Comparison of ENCODE assay signal across 1 cellular context in the genomic region with DNA sequence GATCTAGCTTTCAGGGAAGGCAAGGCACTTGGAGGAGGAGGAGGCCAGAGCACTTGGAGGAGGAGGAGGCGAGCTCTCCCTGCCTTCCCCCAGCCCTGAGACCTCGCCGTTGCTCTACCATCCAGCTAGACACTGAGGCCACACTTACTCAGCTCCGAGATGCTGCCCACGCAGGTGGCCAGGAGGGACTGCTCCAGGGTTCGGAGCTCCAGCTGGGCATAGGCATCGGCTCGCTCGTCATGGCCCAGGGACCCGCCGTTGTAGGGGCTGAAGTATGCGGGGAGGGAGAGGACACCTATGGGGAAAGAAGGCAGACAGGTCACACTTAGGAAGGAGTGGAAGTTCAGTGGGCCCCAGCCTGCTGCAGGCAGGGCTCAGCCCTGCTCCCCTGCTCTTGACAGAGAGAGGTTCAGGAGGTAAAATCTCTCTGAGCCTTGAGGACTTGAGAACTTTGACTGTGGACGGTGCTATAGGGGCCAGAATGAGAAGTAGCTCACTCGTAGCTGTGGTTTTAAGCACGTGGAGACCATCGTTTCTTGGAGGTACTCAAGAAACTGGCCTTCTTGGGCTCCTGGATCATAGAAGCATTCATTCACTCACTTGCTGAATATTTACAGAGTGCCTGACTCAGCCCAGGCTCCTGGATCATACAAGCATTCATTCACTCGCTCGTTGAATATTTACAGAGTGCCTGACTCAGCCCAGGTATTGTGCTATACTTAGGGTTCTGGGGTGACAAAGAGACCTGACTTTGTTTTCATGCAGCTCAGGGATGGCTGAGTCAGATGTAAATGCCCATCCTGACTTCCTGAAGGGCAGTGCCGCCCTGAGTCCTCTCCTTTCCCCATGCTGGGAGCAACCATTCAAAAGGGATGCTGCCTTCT.
TF ChIP-seq lines count a peak whose summit lies in the region.

No MANE protein-coding gene starts in this region.

TF ChIP-seq in HepG2, 621 proteins besides CTCF, POLR2A, EP300 and RAD21 (continued from another document):
- TF ChIP-seq ZSCAN22 (CRISPR knock-in tag; IDR thresholded peaks at IDR 0.05) = no peak
- TF ChIP-seq DDIT3 (CRISPR knock-in tag; IDR thresholded peaks at IDR 0.05) = no peak
- TF ChIP-seq MYC (CRISPR knock-in tag; IDR thresholded peaks at IDR 0.05; ENCODE audit: borderline replicate concordance) = no peak
- TF ChIP-seq ATM (IDR thresholded peaks at IDR 0.05; ENCODE audit: borderline replicate concordance) = no peak
- no peak for TF ChIP-seq GTF2F1 (IDR thresholded peaks at IDR 0.05; ENCODE audit: low read length)
- TF ChIP-seq MED8 (CRISPR knock-in tag; IDR thresholded peaks at IDR 0.05; ENCODE audit: insufficient replicate concordance) = no peak
- no peak for TF ChIP-seq RFX3 (CRISPR knock-in tag; IDR thresholded peaks at IDR 0.05)
- TF ChIP-seq ZSCAN20 (CRISPR knock-in tag; IDR thresholded peaks at IDR 0.05; ENCODE audit: borderline replicate concordance) = no peak
